In genomic region chr18:48782381-48782841, GRCh38 we compare ENCODE assay signal across 2 cellular contexts.
TF ChIP-seq lines count a peak whose summit lies in the region.

No MANE protein-coding gene starts in this region.

TF ChIP-seq in IMR-90, 13 proteins besides CTCF, POLR2A, EP300 and RAD21:
- TF ChIP-seq MAFK (IDR thresholded peaks at IDR 0.05; ENCODE audit: low read depth, low read length) (no peak), MXI1 (IDR thresholded peaks at IDR 0.05; ENCODE audit: borderline replicate concordance, low read depth, low read length) (no peak), BHLHE40 (IDR thresholded peaks at IDR 0.05; ENCODE audit: low read depth, low read length) (no peak), NFE2L2 (IDR thresholded peaks at IDR 0.05; ENCODE audit: low read depth, low read length) (no peak), RCOR1 (IDR thresholded peaks at IDR 0.05; ENCODE audit: insufficient replicate concordance, low read length) (no peak), ELK1 (IDR thresholded peaks at IDR 0.05; ENCODE audit: borderline replicate concordance, low read depth, low read length) (no peak), RFX5 (IDR thresholded peaks at IDR 0.05; ENCODE audit: low read depth, low read length) (no peak)

TF ChIP-seq in endothelial cell of umbilical vein, 7 proteins besides CTCF, POLR2A, EP300 and RAD21:
- TF ChIP-seq MAX (IDR thresholded peaks at IDR 0.05; ENCODE audit: insufficient read depth, insufficient read length) (no peak), FOS (IDR thresholded peaks at IDR 0.05; ENCODE audit: borderline replicate concordance, insufficient read depth, low read length) (no peak), EZH2 (IDR thresholded peaks at IDR 0.05; ENCODE audit: borderline replicate concordance, low read depth, low read length, severe bottlenecking) (no peak), JUN (IDR thresholded peaks at IDR 0.05; ENCODE audit: borderline replicate concordance, insufficient read depth, insufficient read length, low read depth) (no peak), POLR2AphosphoS5 (IDR thresholded peaks at IDR 0.05; ENCODE audit: insufficient read depth, low read depth, low read length) (no peak), GATA2 (IDR thresholded peaks at IDR 0.05; ENCODE audit: insufficient read depth, insufficient read length, low read depth, low read length) (no peak), MYC (IDR thresholded peaks at IDR 0.05; ENCODE audit: low read depth, low read length) (no peak)
